In the genomic region with DNA sequence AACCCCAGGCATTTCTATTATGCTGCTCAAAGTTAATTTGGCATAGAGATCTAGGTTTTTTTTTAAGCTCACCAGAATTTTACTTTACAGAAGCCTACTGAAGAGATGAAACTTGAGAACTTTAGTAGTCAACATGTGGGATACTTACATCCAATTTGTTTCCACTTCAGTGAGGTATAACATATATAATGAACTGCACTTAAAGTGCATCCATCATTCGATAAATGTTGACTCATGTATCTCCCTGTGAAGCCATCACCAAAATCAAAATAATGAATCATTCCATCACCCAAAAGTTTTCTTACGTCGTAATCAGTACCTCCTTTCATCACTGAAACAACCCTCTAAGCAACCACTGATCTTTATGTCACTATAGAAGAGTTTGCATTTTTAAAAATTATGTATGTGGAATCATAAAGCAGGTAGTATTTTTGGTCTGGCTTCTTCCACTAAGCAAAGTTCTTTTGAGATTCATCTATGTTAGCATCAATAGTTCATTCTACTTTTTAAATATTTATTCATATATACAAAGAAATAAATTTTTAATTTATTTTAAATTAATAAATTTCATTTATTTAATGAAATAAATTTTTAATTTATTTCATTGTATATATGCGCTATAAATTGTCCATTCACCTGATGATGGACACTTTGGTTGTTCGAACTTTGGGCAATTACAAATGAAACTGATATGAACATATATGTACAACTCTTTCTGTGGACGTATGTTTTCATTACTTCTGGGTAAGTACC, we compare ENCODE assay signal across 10 cellular contexts. TPM values are rescaled to one million over a fixed set of nuclear protein-coding genes. Genes with fewer than 3 reads are reported as not detected.
A peak's percentile ranks its signal among the peaks of the same experiment; 100 is the strongest.
DNase-seq lines count a peak whose midpoint lies in the region; ATAC-seq, FAIRE-seq and TF ChIP-seq lines count a peak whose summit lies in the region.
"Had no signal": no experiment of that assay in that cellular context is flagged by ENCODE, and none has a peak within 500 bp of the region (broad histone marks: within the 10 kb centered on the region; RNA-seq: fewer than 3 reads in every experiment).

No MANE protein-coding gene starts in this region.

- POLR2A ChIA-PET in K562 (lab: Yijun Ruan, JAX) = interaction anchor here (0.6 to 0.7 kb wide), 2 partner anchors 241 to 294 kb away, joined by 3 read pairs; no protein-coding TSS in a partner anchor

- in situ Hi-C loops in K562 (cut with MboI) = no loop called here

- no peak overlapping the region for H3K4ac ChIP-seq in mesenchymal stem cell (ENCODE audit: low read depth in 1 of 2, low read length in 2 of 2)

- TF ChIP-seq EP300 in K562 (IDR thresholded peaks at IDR 0.05; ENCODE audit: low read length) = no peak

- DNase-seq in cardiac muscle cell (ENCODE audit: low read depth in 1 of 2, low spot score in 1 of 2) = no peak
- no peak for DNase-seq in left cardiac atrium
- no peak for DNase-seq in K562 (ENCODE audit: extremely low read depth in 1 of 4, low spot score in 3 of 4)
- no peak for DNase-seq in mesenchymal stem cell
- no peak for DNase-seq in upper lobe of right lung
- no peak for DNase-seq in DMS114 treated with DMSO at 0.1 percent for 48 hours (lab: John Stamatoyannopoulos, UW; ENCODE audit: unreplicated experiment)

- H2BK15ac ChIP-seq in mesenchymal stem cell (ENCODE audit: low read depth, poor library complexity, severe bottlenecking) = no peak overlapping the region

- no peak overlapping the region for H2BK5ac ChIP-seq in mesenchymal stem cell (ENCODE audit: low read depth, low read length, poor library complexity, severe bottlenecking)

- 19% methylated on average over 6 of the region's 6 CpGs for WGBS in K562 (ENCODE audit: insufficient coverage, low coverage, missing lambda C conversion rate)
- WGBS in mesenchymal stem cell = 75% methylated on average over 4 of the region's 6 CpGs

- H2BK120ac ChIP-seq in mesenchymal stem cell (ENCODE audit: low read depth, low read length) = no peak overlapping the region

- H3K27me3 ChIP-seq in cardiac muscle cell (peaks cover 24% of the 10 kb centered on the region), K562 (ENCODE audit: control insufficient read depth in 2 of 2, insufficient read depth in 2 of 2, low read length in 2 of 2) (no peaks in the 10 kb centered on the region), mesenchymal stem cell (ENCODE audit: control insufficient read depth in 1 of 2, insufficient read depth in 1 of 2, low read length in 2 of 2) (no peaks in the 10 kb centered on the region), upper lobe of right lung (no peaks in the 10 kb centered on the region)

- no peak overlapping the region for H3K27ac ChIP-seq in cardiac muscle cell
- H3K27ac ChIP-seq in K562 (ENCODE audit: extremely low read depth, low read depth, low read length) = no peak overlapping the region
- peak overlapping the region; percentile 58 for H3K27ac ChIP-seq in mesenchymal stem cell (ENCODE audit: low read length, poor library complexity, severe bottlenecking)
- H3K27ac ChIP-seq in upper lobe of right lung = peak overlapping the region; percentile 95
- H3K27ac ChIP-seq: VCaP had no signal

- FAIRE-seq in K562 (lab: Jason Lieb, UNC) = no peak

- no peak overlapping the region for H2AK5ac ChIP-seq in mesenchymal stem cell (ENCODE audit: low read length, severe bottlenecking)

- H3K9me1 ChIP-seq in K562 (ENCODE audit: control insufficient read depth, insufficient read depth, low read length) = no peaks in the 10 kb centered on the region

- peak overlapping the region; percentile 80; the same call in 1 of the 2 replicates for H2AFZ ChIP-seq in K562 (ENCODE audit: low read depth, low read length)
- H2AFZ ChIP-seq in mesenchymal stem cell (ENCODE audit: low read depth, low read length) = no peak overlapping the region

- no peak for TF ChIP-seq RAD21 in K562 (CRISPR knock-in tag; conservative IDR thresholded peaks at IDR 0.05 in 1 of 2, IDR thresholded peaks at IDR 0.05 in 1 of 2)

- peaks cover 6% of the 10 kb centered on the region for H3K79me1 ChIP-seq in mesenchymal stem cell (replicated peaks; ENCODE audit: low read length, poor library complexity, severe bottlenecking)

- H3K23ac ChIP-seq in mesenchymal stem cell (ENCODE audit: low read length in 2 of 2) = no peak overlapping the region

- no peak overlapping the region for H2BK12ac ChIP-seq in mesenchymal stem cell (ENCODE audit: low read length in 2 of 2)

- no peak for TF ChIP-seq CTCF in cardiac muscle cell (IDR thresholded peaks at IDR 0.05; ENCODE audit: low read depth, low read length)
- no peak for TF ChIP-seq CTCF in K562 (IDR thresholded peaks at IDR 0.05 in 2 of 3, conservative IDR thresholded peaks at IDR 0.05 in 1 of 3; ENCODE audit: insufficient read depth in 2 of 3, low read depth in 1 of 3, low read length in 3 of 3)
- TF ChIP-seq CTCF in upper lobe of right lung (IDR thresholded peaks at IDR 0.05) = no peak

- no peak for TF ChIP-seq POLR2A in K562 (conservative IDR thresholded peaks at IDR 0.05)

- H3K18ac ChIP-seq in mesenchymal stem cell (ENCODE audit: low read depth in 1 of 2, low read length in 2 of 2) = no peak overlapping the region

- no peak overlapping the region for H3K14ac ChIP-seq in mesenchymal stem cell (ENCODE audit: low read length in 2 of 2)

- H4K91ac ChIP-seq in mesenchymal stem cell (ENCODE audit: low read length) = no peak overlapping the region

- H3K4me2 ChIP-seq in K562 (ENCODE audit: insufficient read depth, low read length) (peak overlapping the region; percentile 81; the same call in 1 of the 2 replicates), mesenchymal stem cell (ENCODE audit: low read length, poor library complexity, severe bottlenecking) (peak overlapping the region; percentile 98)

- peaks cover 8% of the 10 kb centered on the region; the same call in 2 of the 3 replicates for H3K79me2 ChIP-seq in K562 (ENCODE audit: control insufficient read depth, insufficient read depth, low read length)

- no peak overlapping the region for H4K8ac ChIP-seq in mesenchymal stem cell (ENCODE audit: low read length)

- no peaks in the 10 kb centered on the region for H3K4me1 ChIP-seq in cardiac muscle cell (ENCODE audit: low read depth)
- peaks cover 0 to 17% of the 10 kb centered on the region in 2 experiments; a peak in 3 of 5 replicates for H3K4me1 ChIP-seq in K562 (replicated peaks in 1 of 2; ENCODE audit: control insufficient read depth in 2 of 2, insufficient read depth in 2 of 2, low read length in 2 of 2)
- H3K4me1 ChIP-seq in mesenchymal stem cell (ENCODE audit: control insufficient read depth, insufficient read depth, low read depth, low read length) = peaks cover 7% of the 10 kb centered on the region
- H3K4me1 ChIP-seq in upper lobe of right lung = peaks cover 14% of the 10 kb centered on the region

- no peaks in the 10 kb centered on the region for H4K20me1 ChIP-seq in K562 (replicated peaks; ENCODE audit: control insufficient read depth, insufficient read depth, low read length)

- H3K9ac ChIP-seq in K562 (ENCODE audit: insufficient read depth in 1 of 2, low read depth in 2 of 2, low read length in 2 of 2) (0 out of 4 replicates have a peak overlapping the region, but pooled peaks of 1 of the 2 experiments have one; percentile 39), mesenchymal stem cell (ENCODE audit: low read length) (peak overlapping the region; percentile 98)

- BruUV-seq in K562 (replicated peaks; lab: Mats Ljungman, UMichigan) = no TSS peak

- no peaks in the 10 kb centered on the region for H3K36me3 ChIP-seq in cardiac muscle cell
- H3K36me3 ChIP-seq in K562 (ENCODE audit: control insufficient read depth, insufficient read depth, low read length) = no peaks in the 10 kb centered on the region; the same call in 2 of the 3 replicates
- H3K36me3 ChIP-seq in mesenchymal stem cell (ENCODE audit: control insufficient read depth in 1 of 2, insufficient read depth in 2 of 2, low read depth in 1 of 2, low read length in 2 of 2) = no peaks in the 10 kb centered on the region
- H3K36me3 ChIP-seq in upper lobe of right lung = no peaks in the 10 kb centered on the region

- CTCF ChIA-PET in K562 (lab: Yijun Ruan, JAX; ENCODE audit: low intra/inter-chr PET ratio) = interaction anchor here (1.3 kb wide), 1 partner anchor 366 kb away, joined by 8 read pairs; no protein-coding TSS in a partner anchor

- ATAC-seq in left cardiac atrium (no peak), K562 (no peak), upper lobe of right lung (no peak), GM18867 (IDR thresholded peaks at IDR 0.05; ENCODE audit: unreplicated experiment) (no peak), HG03280 (IDR thresholded peaks at IDR 0.05; ENCODE audit: unreplicated experiment) (no peak)

- no peaks in the 10 kb centered on the region for H3K9me3 ChIP-seq in cardiac muscle cell (ENCODE audit: low read depth)
- no peaks in the 10 kb centered on the region for H3K9me3 ChIP-seq in K562 (replicated peaks; ENCODE audit: control insufficient read depth, insufficient read depth, low read depth, low read length)
- no peaks in the 10 kb centered on the region for H3K9me3 ChIP-seq in mesenchymal stem cell (ENCODE audit: control insufficient read depth, low read length)
- no peaks in the 10 kb centered on the region for H3K9me3 ChIP-seq in upper lobe of right lung

- intact Hi-C loops in left cardiac atrium (cut with DNase I) (loop anchor here in 1 of 2 donors (5.0 kb wide), 1 partner anchor 240 kb away; no protein-coding TSS in a partner anchor), K562 (cut with micrococcal nuclease) (loop anchor here (10.0 kb wide), 1 partner anchor 367 kb away; no protein-coding TSS in a partner anchor), upper lobe of right lung (cut with DNase I) (no loop called here)

- H3K4me3 ChIP-seq in cardiac muscle cell = peak overlapping the region; percentile 38
- H3K4me3 ChIP-seq in K562 = peak overlapping the region; percentile 58
- peak overlapping the region in 1 of 2 experiments; percentile 96 for H3K4me3 ChIP-seq in mesenchymal stem cell (ENCODE audit: insufficient read depth in 1 of 2, low read depth in 1 of 2, low read length in 2 of 2)
- peak overlapping the region; percentile 85 for H3K4me3 ChIP-seq in upper lobe of right lung

RNA-seq across cellular contexts. Expression of a gene that starts 2.0 kb away (rescaled TPM):
- 0.60 and 0.81 TPM in 2 replicates for total RNA-seq in cardiac muscle cell
- 0.12 and 0.42 TPM in 2 replicates for polyA plus RNA-seq in cardiac muscle cell
- 10 to 100 TPM; 26.4 to 27.6 TPM for total RNA-seq in left cardiac atrium
- 2.3 and 10.3 TPM in 2 replicates for total RNA-seq in K562 (2011; cell fraction: chromatin; rRNA removed; ENCODE audit: low replicate concordance)
- total RNA-seq in K562 (2011; cell fraction: nucleolus; rRNA removed) = 1.8 and 2.6 TPM in 2 replicates
- total RNA-seq in K562 (2011; cell fraction: nucleoplasm; rRNA removed) = 3.0 and 4.3 TPM in 2 replicates
- 3.8 TPM in 2 replicates for total RNA-seq in K562 (2014; rRNA removed)
- total RNA-seq in K562 (2014; rRNA removed; fragmentation: Illumina TruSeq; extraction: Trizol) = 4.7 and 5.3 TPM in 2 replicates
- total RNA-seq in K562 (2015; rRNA removed; fragmentation: Illumina TruSeq; extraction: Trizol) = 5.5 and 5.9 TPM in 2 replicates
- 3.4 and 3.5 TPM in 2 replicates for total RNA-seq in K562 (2021)
- 3.2 and 5.6 TPM in 2 replicates for polyA plus RNA-seq in K562 (2011; rRNA removed)
- 0.91 and 1.6 TPM in 2 replicates for polyA plus RNA-seq in K562 (2011; cell fraction: cytosol; rRNA removed)
- polyA plus RNA-seq in K562 (2011; cell fraction: nucleus; rRNA removed) = 3.7 and 6.4 TPM in 2 replicates
- polyA plus RNA-seq in K562 (2012) = 2.1 and 3.3 TPM in 2 replicates
- 2.8 and 3.5 TPM in 2 replicates for polyA plus RNA-seq in K562 (2014; fragmentation: Illumina TruSeq; extraction: Trizol)
- polyA plus RNA-seq in K562 (2014; fragmentation: Nextera tagmentation; extraction: Ambion mirVana) = 1 to 10 TPM; 4.2 to 7.0 TPM
- 2.4 and 2.5 TPM in 2 replicates for polyA plus RNA-seq in K562 (2014; rRNA removed)
- 9.1 and 9.6 TPM in 2 replicates for polyA minus RNA-seq in K562 (2011; rRNA and poly(A)+ RNA removed)
- polyA minus RNA-seq in K562 (2011; cell fraction: cytosol; rRNA and poly(A)+ RNA removed) = 3.2 TPM in 2 replicates
- polyA minus RNA-seq in K562 (2011; cell fraction: nucleus; rRNA and poly(A)+ RNA removed) = 8.2 and 13.3 TPM in 2 replicates
- 16.9 TPM for polyA plus RNA-seq in mesenchymal stem cell (2013, experiment 1 of 2)
- polyA plus RNA-seq in mesenchymal stem cell (2013, experiment 2 of 2) = 18.5 TPM
- 32.1 TPM for total RNA-seq in upper lobe of right lung
- total RNA-seq: myocyte had no signal

Comparison
In these comparisons a context has a peak if more than half of its experiments do, and no peak if none do; other contexts are left out.
1. H3K27ac ChIP-seq: peak in mesenchymal stem cell (single experiment) and upper lobe of right lung (single experiment); none in cardiac muscle cell (single experiment) and K562 (single experiment).